ENCODE assay signal across 23 cellular contexts in the genomic region with DNA sequence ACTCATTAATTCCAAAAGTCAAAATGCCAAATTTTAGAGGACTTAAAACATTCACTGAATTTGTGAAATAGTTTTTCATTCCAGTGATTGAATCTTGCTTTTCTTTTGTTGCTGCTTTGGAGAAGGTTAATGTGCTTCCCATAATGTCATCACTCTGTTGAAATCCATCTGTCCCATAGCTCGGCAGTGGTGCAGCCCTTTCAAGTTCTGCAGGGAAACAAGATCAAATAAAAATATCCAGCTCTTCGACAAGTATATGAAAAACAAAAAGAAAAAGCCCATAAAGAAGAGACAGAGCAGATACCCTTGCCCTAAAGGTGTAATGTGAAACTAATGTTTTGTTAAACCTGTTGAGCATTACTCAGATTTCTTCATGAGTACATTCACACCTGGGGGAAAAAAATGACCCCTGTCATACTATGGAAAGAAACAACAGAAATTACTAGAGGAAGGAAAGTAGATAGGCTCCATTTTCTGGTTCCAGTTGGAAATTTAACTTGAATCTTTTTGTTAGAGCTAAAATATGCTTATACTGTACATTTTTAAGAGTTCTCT. TPM values are rescaled to one million over a fixed set of nuclear protein-coding genes. Genes with fewer than 3 reads are reported as not detected.
A peak's percentile ranks its signal among the peaks of the same experiment; 100 is the strongest.
DNase-seq lines count a peak whose midpoint lies in the region; ATAC-seq and TF ChIP-seq lines count a peak whose summit lies in the region.
"Had no signal": no experiment of that assay in that cellular context is flagged by ENCODE, and none has a peak within 500 bp of the region (broad histone marks: within the 10 kb centered on the region; RNA-seq: fewer than 3 reads in every experiment).

No MANE protein-coding gene starts in this region.

- H3K27me3 Mint-ChIP-seq in type B pancreatic cell = no peaks in the 10 kb centered on the region

- no TSS peak for BruUV-seq in Panc1 (replicated peaks; lab: Mats Ljungman, UMichigan)

- H3K9me3 ChIP-seq in Panc1 (ENCODE audit: control insufficient read depth, insufficient read depth, low read depth, low read length) (no peaks in the 10 kb centered on the region), hepatocyte (ENCODE audit: low read depth) (no peaks in the 10 kb centered on the region)
- H3K9me3 ChIP-seq: heart left ventricle, prostate gland had no signal

- no peaks in the 10 kb centered on the region for H3K79me2 ChIP-seq in hepatocyte

- POLR2A ChIA-PET in Panc1 (lab: Charles Lee) = interaction anchor here (0.6 kb wide), 1 partner anchor 30 kb away, joined by 3 read pairs; no protein-coding TSS in a partner anchor

- no peaks in the 10 kb centered on the region for H4K20me1 ChIP-seq in hepatocyte (ENCODE audit: insufficient read depth, poor library complexity, severe bottlenecking)

- H3K9me2 ChIP-seq in hepatocyte (replicated peaks; ENCODE audit: insufficient read depth) = no peaks in the 10 kb centered on the region

- TF ChIP-seq CTCF in Panc1 (IDR thresholded peaks at IDR 0.05) (no peak), hepatocyte (IDR thresholded peaks at IDR 0.05; ENCODE audit: poor library complexity) (no peak), type B pancreatic cell (conservative IDR thresholded peaks at IDR 0.05) (no peak)

- peak overlapping the region; percentile 65 for H3K4me2 ChIP-seq in hepatocyte

- H3K4me3 Mint-ChIP-seq in type B pancreatic cell = peak overlapping the region; percentile 34
- H3K4me3 Mint-ChIP-seq: nephron had no signal

- H3K27me3 ChIP-seq in Panc1 (ENCODE audit: control insufficient read depth, insufficient read depth, low read length) (no peaks in the 10 kb centered on the region), hepatocyte (no peaks in the 10 kb centered on the region)
- H3K27me3 ChIP-seq: heart left ventricle had no signal

- CTCF ChIA-PET in Panc1 (lab: Charles Lee) = interaction anchor here (1.1 kb wide), 1 partner anchor 45 kb away, joined by 3 read pairs; no protein-coding TSS in a partner anchor

- H3K27ac ChIP-seq in Panc1 (ENCODE audit: low read length) = peak overlapping the region; percentile 95
- peak overlapping the region; percentile 91 for H3K27ac ChIP-seq in hepatocyte
- H3K27ac ChIP-seq: heart left ventricle, prostate gland, SK-N-MC had no signal

- no peaks in the 10 kb centered on the region for H3K36me3 Mint-ChIP-seq in type B pancreatic cell
- H3K36me3 Mint-ChIP-seq: CD14-positive monocyte had no signal

- ATAC-seq in Panc1 = no peak
- no peak for ATAC-seq in HG02973 (IDR thresholded peaks at IDR 0.05; ENCODE audit: unreplicated experiment)

- H3K4me3 ChIP-seq in Panc1 (ENCODE audit: low read depth in 2 of 2, low read length in 2 of 2) (peak overlapping the region; percentile 6 to 40; a peak in 2 of 4 replicates), hepatocyte (no peak overlapping the region)
- H3K4me3 ChIP-seq: heart left ventricle, prostate gland, SK-N-MC had no signal

- WGBS in hepatocyte (ENCODE audit: low lambda C conversion rate, missing lambda C conversion rate) = 30% methylated on average over 2 of the region's 2 CpGs

- H3K36me3 ChIP-seq in Panc1 (ENCODE audit: control insufficient read depth, insufficient read depth, low read length) (no peaks in the 10 kb centered on the region), hepatocyte (replicated peaks; ENCODE audit: insufficient read depth, low read depth) (no peaks in the 10 kb centered on the region)
- H3K36me3 ChIP-seq: heart left ventricle, prostate gland had no signal

- no peaks in the 10 kb centered on the region for H3K9me3 Mint-ChIP-seq in type B pancreatic cell
- H3K9me3 Mint-ChIP-seq: nephron had no signal

- no peak overlapping the region for H2AFZ ChIP-seq in hepatocyte

- DNase-seq in NCI-H748 (lab: John Stamatoyannopoulos, UW; ENCODE audit: unreplicated experiment) (peak; percentile 29), NCI-H748 treated with DMSO at 0.1 percent for 48 hours (lab: John Stamatoyannopoulos, UW) (no peak), Panc1 (ENCODE audit: low read depth, low spot score) (no peak), hepatocyte (ENCODE audit: low spot score) (no peak), type B pancreatic cell (ENCODE audit: extremely low spot score, unreplicated experiment) (no peak), medulla oblongata (ENCODE audit: extremely low spot score) (no peak), middle frontal gyrus (ENCODE audit: extremely low spot score, low spot score) (no peak)
- DNase-seq: ACHN; activated CD4-positive, alpha-beta T cell treated with anti-CD3 and anti-CD28 coated beads for 48 hours; activated CD8-positive, alpha-beta memory T cell treated with anti-CD3 and anti-CD28 coated beads, Interleukin-2, amount 50 U/mL, for 4 hours; activated gamma-delta T cell treated with Interleukin-2 at 50 U/mL for 16 hours; amygdala; cerebellar nuclear complex; effector CD8-positive, alpha-beta T cell; heart left ventricle; mesenchymal stem cell; stimulated activated CD8-positive, alpha-beta memory T cell treated with anti-CD3 and anti-CD28 coated beads, Interleukin-4, amount 100 ng/mL, for 48 hours; substantia nigra had no signal

- peak overlapping the region; percentile 94 for H3K27ac Mint-ChIP-seq in type B pancreatic cell
- H3K27ac Mint-ChIP-seq: CD14-positive monocyte, nephron had no signal

- intact Hi-C loops in Panc1 (cut with micrococcal nuclease; ENCODE audit: unreplicated experiment) = loop anchor here (2.0 kb wide), 1 partner anchor 42 kb away; the partner anchor contains the start of gene AGR2

- peaks cover 24% of the 10 kb centered on the region for H3K4me1 ChIP-seq in Panc1 (ENCODE audit: control insufficient read depth, insufficient read depth, low read length)
- peaks cover 22% of the 10 kb centered on the region for H3K4me1 ChIP-seq in hepatocyte (ENCODE audit: insufficient read depth)
- H3K4me1 ChIP-seq: prostate gland had no signal

- H3K4me1 Mint-ChIP-seq in type B pancreatic cell (ENCODE audit: unreplicated experiment) = peaks cover 19% of the 10 kb centered on the region

- in situ Hi-C loops in Panc1 (cut with HindIII; ENCODE audit: low pct_unique_long_range_greater_than_20kb, low sequenced_read_pairs) = no loop called here

RNA-seq across cellular contexts. Expression of gene AGR3, which starts 35.1 kb away (rescaled TPM):
- not detected for total RNA-seq in Panc1 (2021; ENCODE audit: unreplicated experiment)
- polyA plus RNA-seq in Panc1 (2012; ENCODE audit: insufficient read length) = not detected
- 52.1 and 74.3 TPM in 2 replicates for total RNA-seq in hepatocyte
- polyA plus RNA-seq in hepatocyte = 51.0 and 65.1 TPM in 2 replicates
- 5.2 and 10.4 TPM in 2 replicates for total RNA-seq in type B pancreatic cell (ENCODE audit: low replicate concordance)
- total RNA-seq: heart left ventricle had no signal
- polyA plus RNA-seq: CD14-positive monocyte, heart left ventricle had no signal

RNA-seq across cellular contexts. Expression of gene AGR2, which starts 41.9 kb away (rescaled TPM):
- 147 TPM for total RNA-seq in Panc1 (2021; ENCODE audit: unreplicated experiment)
- 128 TPM for polyA plus RNA-seq in Panc1 (2012; ENCODE audit: insufficient read length)
- 117 and 178 TPM in 2 replicates for total RNA-seq in hepatocyte
- 173 and 183 TPM in 2 replicates for polyA plus RNA-seq in hepatocyte
- 116 and 179 TPM in 2 replicates for total RNA-seq in type B pancreatic cell (ENCODE audit: low replicate concordance)
- total RNA-seq: heart left ventricle had no signal
- polyA plus RNA-seq: CD14-positive monocyte had no signal
